ENCODE assay signal across 18 cellular contexts in genomic region chr22:16949561-16949960, GRCh38. TPM values are rescaled to one million over a fixed set of nuclear protein-coding genes. Genes with fewer than 3 reads are reported as not detected.
DNase-seq lines count a peak whose midpoint lies in the region; ATAC-seq and TF ChIP-seq lines count a peak whose summit lies in the region.
"Had no signal": no experiment of that assay in that cellular context is flagged by ENCODE, and none has a peak within 500 bp of the region (broad histone marks: within the 10 kb centered on the region; RNA-seq: fewer than 3 reads in every experiment).

No MANE protein-coding gene starts in this region.

- no peak overlapping the region for H3K27ac ChIP-seq in MM.1S (ENCODE audit: low read length)
- H3K27ac ChIP-seq: foreskin keratinocyte, tibial nerve had no signal

- no peaks in the 10 kb centered on the region for H3K36me3 ChIP-seq in MM.1S (replicated peaks; ENCODE audit: insufficient read depth, low read length)
- H3K36me3 ChIP-seq: sigmoid colon, tibial nerve had no signal

- H4K20me1 ChIP-seq in MM.1S (ENCODE audit: insufficient read depth, low read length): no peaks in the 10 kb centered on the region

- no peaks in the 10 kb centered on the region for H3K79me2 ChIP-seq in MM.1S (ENCODE audit: low read length)

- DNase-seq in NCI-H2196 (lab: John Stamatoyannopoulos, UW; ENCODE audit: unreplicated experiment) (peak; percentile 24), NCI-H2196 treated with DMSO at 0.1 percent for 48 hours (lab: John Stamatoyannopoulos, UW; ENCODE audit: unreplicated experiment) (no peak), GM13976 (ENCODE audit: low spot score) (peak; percentile 6), MM.1S (no peak), myocyte (ENCODE audit: low read depth) (peak; percentile 0)
- DNase-seq: 8988T, aorta, Calu3, foreskin keratinocyte, HCEC 1CT, KBM-7, kidney glomerular epithelial cell, natural killer cell, sigmoid colon had no signal

- no peaks in the 10 kb centered on the region for H3K9me3 ChIP-seq in MM.1S (replicated peaks; ENCODE audit: insufficient read depth, low read length)
- H3K9me3 ChIP-seq: sigmoid colon, tibial nerve had no signal

- no peaks in the 10 kb centered on the region for H3F3A ChIP-seq in MM.1S (ENCODE audit: insufficient read depth, low read length)

- in situ Hi-C loops in GM13976 (cut with MboI; ENCODE audit: low sequenced_read_pairs, unreplicated experiment): no loop called here

- peak overlapping the region; percentile 40; the same call in 1 of the 2 replicates for H2AFZ ChIP-seq in MM.1S (ENCODE audit: low read length)

- no peaks in the 10 kb centered on the region for H3K9me2 ChIP-seq in MM.1S (replicated peaks; ENCODE audit: insufficient read depth, low read length)

- ATAC-seq in GM18858 (IDR thresholded peaks at IDR 0.05; ENCODE audit: unreplicated experiment) (no peak), HG02840 (IDR thresholded peaks at IDR 0.05; ENCODE audit: low FRiP score, unreplicated experiment) (no peak), GM19351 (IDR thresholded peaks at IDR 0.05; ENCODE audit: unreplicated experiment) (no peak)
- ATAC-seq: foreskin keratinocyte, natural killer cell had no signal

- no peak overlapping the region for H3K4me3 ChIP-seq in MM.1S (ENCODE audit: low read length)
- H3K4me3 ChIP-seq: sigmoid colon, tibial nerve had no signal

- H3K27me3 ChIP-seq in MM.1S (replicated peaks; ENCODE audit: insufficient read depth, low read length): no peaks in the 10 kb centered on the region
- H3K27me3 ChIP-seq: foreskin keratinocyte, sigmoid colon, tibial nerve had no signal

- H3K4me2 ChIP-seq in MM.1S (ENCODE audit: low read depth, low read length): peak overlapping the region; percentile 12; the same call in 1 of the 2 replicates

- no peak overlapping the region for H3K9ac ChIP-seq in MM.1S (ENCODE audit: low read length)

- TF ChIP-seq CTCF in GM13976 (IDR thresholded peaks at IDR 0.05; ENCODE audit: borderline replicate concordance, control extremely low read depth, extremely low read depth, insufficient read depth, missing control alignments) (no peak), MM.1S (IDR thresholded peaks at IDR 0.05; ENCODE audit: low read length) (no peak)

- no peaks in the 10 kb centered on the region for H3K4me1 ChIP-seq in MM.1S (ENCODE audit: low read length)
- H3K4me1 ChIP-seq: foreskin keratinocyte had no signal

RNA-seq across cellular contexts. Expression of gene GAB4, which starts 58.5 kb away (rescaled TPM):
- not detected in 2 replicates for total RNA-seq in myocyte
- polyA plus RNA-seq in myocyte (2012): not detected
- total RNA-seq: aorta, Calu3, foreskin keratinocyte had no signal
- polyA plus RNA-seq: aorta, foreskin keratinocyte had no signal

Comparison
In these comparisons a context has a peak if more than half of its experiments do, and no peak if none do; other contexts are left out.
1. DNase-seq: peak in NCI-H2196 (single experiment), GM13976 (single experiment) and myocyte (single experiment); none in NCI-H2196 treated with DMSO at 0.1 percent for 48 hours (single experiment) and MM.1S (single experiment).